Comparison of ENCODE assay signal across 9 cellular contexts in genomic region chr19:46349311-46349993, GRCh38. TPM values are rescaled to one million over a fixed set of nuclear protein-coding genes. Genes with fewer than 3 reads are reported as not detected.
DNase-seq lines count a peak whose midpoint lies in the region; ATAC-seq and TF ChIP-seq lines count a peak whose summit lies in the region.
"Had no signal": no experiment of that assay in that cellular context is flagged by ENCODE, and none has a peak within 500 bp of the region (broad histone marks: within the 10 kb centered on the region; RNA-seq: fewer than 3 reads in every experiment).

No MANE protein-coding gene starts in this region.

- H3K4me3 ChIP-seq in OCI-LY7 (ENCODE audit: low read depth, low read length, poor library complexity, severe bottlenecking) (peak overlapping the region; percentile 100), esophagus (ENCODE audit: low read depth in 1 of 2, low read length in 2 of 2) (no peak overlapping the region)

- TF ChIP-seq CTCF in OCI-LY7 (conservative IDR thresholded peaks at IDR 0.05; ENCODE audit: low read length), result no peak

- H3K9me3 Mint-ChIP-seq in activated CD4-positive, alpha-beta T cell treated with anti-CD3 and anti-CD28 coated beads, Interleukin-2, amount 10 ng/mL, durations not matched to agents 24 days and 14 days, result no peaks in the 10 kb centered on the region
- peaks cover 0 to 1% of the 10 kb centered on the region in 2 donors for H3K9me3 Mint-ChIP-seq in stimulated activated naive B cell treated with anti-CD40 and anti-IgM and Interleukin-4, amounts not matched to agents 10 μg/mL and 1 μg/mL and 100 μg/mL, for 72 hours

- peaks cover 68% of the 10 kb centered on the region for H3K79me2 ChIP-seq in OCI-LY7 (ENCODE audit: insufficient read depth, low read depth, low read length)

- peaks cover 53% of the 10 kb centered on the region for H3K4me1 Mint-ChIP-seq in activated CD4-positive, alpha-beta T cell treated with anti-CD3 and anti-CD28 coated beads, Interleukin-2, amount 10 ng/mL, durations not matched to agents 24 days and 14 days
- H3K4me1 Mint-ChIP-seq in stimulated activated naive B cell treated with anti-CD40 and anti-IgM and Interleukin-4, amounts not matched to agents 10 μg/mL and 1 μg/mL and 100 μg/mL, for 72 hours, result peaks cover 39 to 57% of the 10 kb centered on the region in 2 donors

- no peaks in the 10 kb centered on the region for H3K9me2 ChIP-seq in OCI-LY7 (ENCODE audit: insufficient read depth, low read length)

- H3K4me1 ChIP-seq in OCI-LY7 (ENCODE audit: insufficient read depth, low read length, poor library complexity, severe bottlenecking) (peaks cover 61% of the 10 kb centered on the region), esophagus (ENCODE audit: control insufficient read depth in 2 of 2, insufficient read depth in 2 of 2, low read length in 1 of 2) (peaks cover 22 to 34% of the 10 kb centered on the region in 2 donors)

- H2AFZ ChIP-seq in OCI-LY7 (ENCODE audit: low read length), result no peak overlapping the region

- POLR2A ChIA-PET in OCI-LY7 (lab: Charles Lee), result interaction anchor here (0.6 kb wide), 2 partner anchors 31 to 56 kb away, joined by 3 read pairs; no protein-coding TSS in a partner anchor

- peak overlapping the region; percentile 93 for H3K4me3 Mint-ChIP-seq in activated CD4-positive, alpha-beta T cell treated with anti-CD3 and anti-CD28 coated beads, Interleukin-2, amount 10 ng/mL, durations not matched to agents 24 days and 14 days
- H3K4me3 Mint-ChIP-seq in stimulated activated naive B cell treated with anti-CD40 and anti-IgM and Interleukin-4, amounts not matched to agents 10 μg/mL and 1 μg/mL and 100 μg/mL, for 72 hours, result peak overlapping the region; percentile 73 to 97

- no peak for DNase-seq in activated CD4-positive, alpha-beta T cell treated with anti-CD3 and anti-CD28 coated beads, Interleukin-2, amount 10 ng/mL, durations not matched to agents 24 days and 14 days
- DNase-seq in activated CD4-positive, alpha-beta T cell treated with anti-CD3 and anti-CD28 coated beads for 1 hour, result no peak
- DNase-seq in OCI-LY7 (ENCODE audit: low spot score) (peak; percentile 57), superior temporal gyrus (ENCODE audit: extremely low spot score) (no peak), occipital lobe (lab: John Stamatoyannopoulos, UW) (no peak)
- DNase-seq in stimulated activated naive B cell treated with anti-CD40 and anti-IgM and Interleukin-4, amounts not matched to agents 10 μg/mL and 1 μg/mL and 100 μg/mL, for 72 hours, result no peak
- no peak for DNase-seq in stimulated activated naive CD4-positive, alpha-beta T cell (lab: John Stamatoyannopoulos, UW)
- DNase-seq: midbrain had no signal

- H3K27ac Mint-ChIP-seq in activated CD4-positive, alpha-beta T cell treated with anti-CD3 and anti-CD28 coated beads, Interleukin-2, amount 10 ng/mL, durations not matched to agents 24 days and 14 days, result peak overlapping the region; percentile 98
- H3K27ac Mint-ChIP-seq in stimulated activated naive B cell treated with anti-CD40 and anti-IgM and Interleukin-4, amounts not matched to agents 10 μg/mL and 1 μg/mL and 100 μg/mL, for 72 hours, result peak overlapping the region; percentile 97

- H3K9me3 ChIP-seq in OCI-LY7 (ENCODE audit: low read length), result no peaks in the 10 kb centered on the region
- H3K9me3 ChIP-seq in esophagus (ENCODE audit: control insufficient read depth in 2 of 2, insufficient read depth in 1 of 2, low read depth in 1 of 2, low read length in 1 of 2), result no peaks in the 10 kb centered on the region

- peak overlapping the region; percentile 95 for H3K4me2 ChIP-seq in OCI-LY7 (ENCODE audit: low read length)

- H4K20me1 ChIP-seq in OCI-LY7 (ENCODE audit: insufficient read depth, low read length), result 0 out of 2 replicates have a peak, but pooled peaks cover 5% of the 10 kb centered on the region

- ATAC-seq in stimulated activated naive B cell treated with anti-CD40 and anti-IgM and Interleukin-4, amounts not matched to agents 10 μg/mL and 1 μg/mL and 100 μg/mL, for 72 hours (replicated peaks), result no peak

- WGBS in esophagus, 2 donors, result 77 to 79% methylated on average over 11 of the region's 11 CpGs

- BruUV-seq in OCI-LY7 (replicated peaks; lab: Mats Ljungman, UMichigan), result no TSS peak

- peaks cover 39% of the 10 kb centered on the region for H3K36me3 ChIP-seq in OCI-LY7 (ENCODE audit: insufficient read depth, low read length)
- H3K36me3 ChIP-seq in esophagus (ENCODE audit: control insufficient read depth in 2 of 2, insufficient read depth in 2 of 2, low read length in 1 of 2), result peaks cover 6 to 10% of the 10 kb centered on the region in 2 donors

- CTCF ChIA-PET in OCI-LY7 (lab: Charles Lee; ENCODE audit: unreplicated experiment), result no interaction called here

- intact Hi-C loops in activated CD4-positive, alpha-beta T cell treated with anti-CD3 and anti-CD28 coated beads, Interleukin-2, amount 10 ng/mL, durations not matched to agents 24 days and 14 days (cut with micrococcal nuclease), result loop anchor here (5.0 to 10.0 kb wide), 2 partner anchors 313 to 465 kb away; partner anchors contain the start of genes DACT3 and IRF2BP1
- intact Hi-C loops in OCI-LY7 (cut with micrococcal nuclease; ENCODE audit: unreplicated experiment), result no loop called here

- peaks cover 4% of the 10 kb centered on the region for H3K27me3 Mint-ChIP-seq in activated CD4-positive, alpha-beta T cell treated with anti-CD3 and anti-CD28 coated beads, Interleukin-2, amount 10 ng/mL, durations not matched to agents 24 days and 14 days
- H3K27me3 Mint-ChIP-seq in stimulated activated naive B cell treated with anti-CD40 and anti-IgM and Interleukin-4, amounts not matched to agents 10 μg/mL and 1 μg/mL and 100 μg/mL, for 72 hours, result peaks cover 5 to 7% of the 10 kb centered on the region in 2 donors

- peaks cover 41% of the 10 kb centered on the region for H3K36me3 Mint-ChIP-seq in activated CD4-positive, alpha-beta T cell treated with anti-CD3 and anti-CD28 coated beads, Interleukin-2, amount 10 ng/mL, durations not matched to agents 24 days and 14 days (ENCODE audit: low read depth)
- H3K36me3 Mint-ChIP-seq in stimulated activated naive B cell treated with anti-CD40 and anti-IgM and Interleukin-4, amounts not matched to agents 10 μg/mL and 1 μg/mL and 100 μg/mL, for 72 hours, result peaks cover 14 to 50% of the 10 kb centered on the region in 2 donors

- H3K27ac ChIP-seq in OCI-LY7 (ENCODE audit: low read depth, low read length, poor library complexity, severe bottlenecking) (peak overlapping the region; percentile 90), esophagus (ENCODE audit: low read depth in 2 of 2, low read length in 1 of 2) (peak overlapping the region; percentile 34 to 60)

- H3K27me3 ChIP-seq in esophagus (ENCODE audit: control insufficient read depth in 1 of 2, insufficient read depth in 2 of 2, low read length in 2 of 2), result no peaks in the 10 kb centered on the region

RNA-seq across cellular contexts. Expression of gene PPP5C, which starts 2.6 kb away (rescaled TPM):
- 160 and 169 TPM in 2 replicates for total RNA-seq in activated CD4-positive, alpha-beta T cell treated with anti-CD3 and anti-CD28 coated beads, Interleukin-2, amount 10 ng/mL, durations not matched to agents 24 days and 14 days
- total RNA-seq in OCI-LY7 (2014; rRNA removed; shearing (Covaris generic)), result 110 and 118 TPM in 2 replicates
- total RNA-seq in OCI-LY7 (2022) (103 and 105 TPM in 2 replicates), occipital lobe (53.0 TPM)
- polyA plus RNA-seq in esophagus, result 10 to 100 TPM; 34.7 to 35.5 TPM

RNA-seq across cellular contexts. Expression of gene HIF3A, which starts 52.6 kb away (rescaled TPM):
- total RNA-seq in activated CD4-positive, alpha-beta T cell treated with anti-CD3 and anti-CD28 coated beads, Interleukin-2, amount 10 ng/mL, durations not matched to agents 24 days and 14 days, result not detected in 2 replicates
- total RNA-seq in OCI-LY7 (2014; rRNA removed; shearing (Covaris generic)), result not detected in 2 replicates
- not detected in 2 replicates for total RNA-seq in OCI-LY7 (2022)
- 10 to 100 TPM; 12.3 to 27.3 TPM for polyA plus RNA-seq in esophagus
- total RNA-seq in occipital lobe, result 6.4 TPM
